ENCODE assay signal across 1 cellular context in genomic region chr2:201116115-201116958, GRCh38.
TF ChIP-seq lines count a peak whose summit lies in the region.

Gene CFLAR, plus strand, starts transcription at chr2:201116164. Its CDS starts 13,702 bp downstream, at chr2:201129866.

TF ChIP-seq in WTC11, 78 proteins besides CTCF, POLR2A, EP300 and RAD21 (continued from another document):
- 0 out of 2 replicates have a peak, but pooled peaks have one; percentile 31 for TF ChIP-seq AFF4 (CRISPR knock-in tag; IDR thresholded peaks at IDR 0.05; ENCODE audit: borderline replicate concordance)
